9 cellular contexts compared by ENCODE assay signal in the genomic region with DNA sequence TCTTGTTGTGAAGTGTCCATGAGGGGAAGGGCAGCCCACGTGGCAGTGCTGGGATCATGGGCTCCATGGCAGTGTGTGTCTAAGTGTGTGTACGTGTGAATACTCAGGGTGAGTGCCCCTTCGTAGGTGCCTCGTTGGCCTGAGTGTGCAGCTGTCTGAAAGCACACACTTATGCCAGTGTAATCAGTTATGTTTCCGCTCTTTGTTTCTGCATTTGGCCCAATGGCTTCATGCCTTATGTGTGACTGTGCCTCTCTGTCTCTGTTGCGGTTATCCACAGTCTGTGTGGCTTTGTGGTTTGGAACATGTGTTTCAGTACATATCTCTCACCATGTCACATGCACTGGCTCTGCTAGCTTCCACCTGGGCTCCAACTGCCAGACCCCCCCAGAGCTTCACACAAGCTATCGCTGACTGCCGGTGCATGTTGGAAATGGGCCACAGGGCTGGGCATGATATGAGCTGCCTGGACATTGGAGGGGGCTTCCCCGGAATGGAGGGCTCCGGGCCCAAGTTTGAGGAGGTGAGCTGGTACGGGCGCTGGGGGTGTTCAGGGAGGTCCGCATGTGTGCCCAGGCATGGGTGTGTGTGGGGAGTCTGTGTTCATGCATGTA.
DNase-seq lines count a peak whose midpoint lies in the region; ATAC-seq and TF ChIP-seq lines count a peak whose summit lies in the region.
"Had no signal": no experiment of that assay in that cellular context is flagged by ENCODE, and none has a peak within 500 bp of the region (broad histone marks: within the 10 kb centered on the region; RNA-seq: fewer than 3 reads in every experiment).

No MANE protein-coding gene starts in this region.

- H4K20me1 ChIP-seq in KMS-11 (ENCODE audit: insufficient read depth), result no peaks in the 10 kb centered on the region

- H3K9me3 Mint-ChIP-seq in CD14-positive monocyte, result no peaks in the 10 kb centered on the region

- intact Hi-C loops in CD14-positive monocyte (cut with micrococcal nuclease), result loop anchor here in 1 of 2 donors (5.0 kb wide), 1 partner anchor 36 kb away; no protein-coding TSS in a partner anchor
- intact Hi-C loops in adrenal gland (cut with DNase I), result no loop called here

- H3K4me1 ChIP-seq in KMS-11 (ENCODE audit: low read depth, poor library complexity, severe bottlenecking) (peaks cover 37% of the 10 kb centered on the region), adrenal gland (replicated peaks in 1 of 2) (no peaks in the 10 kb centered on the region)
- H3K4me1 ChIP-seq: foreskin keratinocyte had no signal

- DNase-seq in CD14-positive monocyte (ENCODE audit: low spot score) (peak; percentile 58), GM19238 (ENCODE audit: insufficient read length, low spot score) (peak; percentile 51), dermis blood vessel endothelial cell (peak; percentile 15), COR-L47 (lab: John Stamatoyannopoulos, UW) (no peak), adrenal gland (no peak), iPS-NIHi7 (ENCODE audit: extremely low spot score) (no peak)

- H3K27me3 ChIP-seq in KMS-11 (ENCODE audit: insufficient read depth, low read depth), result no peaks in the 10 kb centered on the region
- no peaks in the 10 kb centered on the region for H3K27me3 ChIP-seq in adrenal gland

- H3K27me3 Mint-ChIP-seq in CD14-positive monocyte (ENCODE audit: low read depth in 3 of 3), result peaks cover 10 to 12% (median 11%) of the 10 kb centered on the region in 3 donors

- no peaks in the 10 kb centered on the region for H3K79me2 ChIP-seq in KMS-11 (ENCODE audit: insufficient read depth, low read depth)

- no peak for ATAC-seq in HG03520 (IDR thresholded peaks at IDR 0.05; ENCODE audit: unreplicated experiment)
- ATAC-seq: foreskin keratinocyte had no signal

- H2AFZ ChIP-seq in KMS-11 (ENCODE audit: low read depth), result peak overlapping the region; percentile 93

- H3K36me3 Mint-ChIP-seq in CD14-positive monocyte, result peaks cover 0 to 2% of the 10 kb centered on the region in 2 donors

- peak overlapping the region; percentile 92 for H3K27ac ChIP-seq in KMS-11
- no peak overlapping the region for H3K27ac ChIP-seq in adrenal gland
- H3K27ac ChIP-seq: foreskin keratinocyte had no signal

- no peak overlapping the region for H3K4me3 Mint-ChIP-seq in CD14-positive monocyte

- peaks cover 28% of the 10 kb centered on the region for H3K4me1 Mint-ChIP-seq in CD14-positive monocyte

- H3K4me3 ChIP-seq in KMS-11 (IDR thresholded peaks at IDR 0.05; ENCODE audit: insufficient read depth, low read depth, low read length), result no peak overlapping the region
- H3K4me3 ChIP-seq in adrenal gland, result no peak overlapping the region

- 71 to 77% (median 75%) methylated on average over 5 to 13 of the region's 13 CpGs for WGBS in adrenal gland, 4 donors

- H3K9me3 ChIP-seq in adrenal gland (replicated peaks in 1 of 3), result no peaks in the 10 kb centered on the region

- H3K4me2 ChIP-seq in KMS-11, result peak overlapping the region; percentile 64

- H3K27ac Mint-ChIP-seq in CD14-positive monocyte, result peak overlapping the region in 3 of 7 donors; percentile 66 to 84 (median 77)

- peak overlapping the region; percentile 74 for H3K9ac ChIP-seq in KMS-11

- H3K36me3 ChIP-seq in KMS-11 (ENCODE audit: insufficient read depth) (no peaks in the 10 kb centered on the region), adrenal gland (replicated peaks in 1 of 2) (no peaks in the 10 kb centered on the region)

- TF ChIP-seq CTCF in CD14-positive monocyte (IDR thresholded peaks at IDR 0.05) (no peak), KMS-11 (conservative IDR thresholded peaks at IDR 0.05; ENCODE audit: low read depth, low read length) (no peak), adrenal gland (IDR thresholded peaks at IDR 0.05) (no peak)

- TF ChIP-seq POLR2A in adrenal gland (IDR thresholded peaks at IDR 0.05), result no peak

Comparison
In these comparisons a context has a peak if more than half of its experiments do, and no peak if none do; other contexts are left out.
1. DNase-seq: peak in CD14-positive monocyte (single experiment), GM19238 (single experiment) and dermis blood vessel endothelial cell (single experiment); none in COR-L47 (single experiment), adrenal gland (0 of 7) and iPS-NIHi7 (single experiment).